Comparison of ENCODE assay signal across 1 cellular context in genomic region chr2:42593282-42593681, GRCh38.
TF ChIP-seq lines count a peak whose summit lies in the region.

No MANE protein-coding gene starts in this region.

TF ChIP-seq in H1, 55 proteins besides CTCF, POLR2A, EP300 and RAD21 (continued from another document):
- TF ChIP-seq TAF7 (optimal IDR thresholded peaks at IDR 0.05; ENCODE audit: borderline replicate concordance, low read depth, low read length) (no peak), ZNF274 (IDR thresholded peaks at IDR 0.05; ENCODE audit: borderline replicate concordance, extremely low read depth, low read length) (no peak), KDM1A (IDR thresholded peaks at IDR 0.05; ENCODE audit: borderline replicate concordance, low read length) (no peak), PHF8 (conservative IDR thresholded peaks at IDR 0.05; ENCODE audit: low read depth, low read length) (no peak), CHD2 (IDR thresholded peaks at IDR 0.05; ENCODE audit: low read length) (no peak), CREB1 (IDR thresholded peaks at IDR 0.05) (no peak), ASH2L (IDR thresholded peaks at IDR 0.05; ENCODE audit: low read length) (no peak), KDM5A (IDR thresholded peaks at IDR 0.05; ENCODE audit: low read length) (no peak), EGR1 (IDR thresholded peaks at IDR 0.05; ENCODE audit: borderline replicate concordance, low read depth, low read length) (no peak), SIN3A (conservative IDR thresholded peaks at IDR 0.05 in 1 of 2, IDR thresholded peaks at IDR 0.05 in 1 of 2; ENCODE audit: low read depth in 1 of 2, low read length in 2 of 2) (no peak), ATF3 (IDR thresholded peaks at IDR 0.05; ENCODE audit: insufficient read depth, low read depth, low read length) (no peak), NRF1 (IDR thresholded peaks at IDR 0.05; ENCODE audit: low read depth, low read length) (no peak)
